Comparison of ENCODE assay signal across 19 cellular contexts in the genomic region with DNA sequence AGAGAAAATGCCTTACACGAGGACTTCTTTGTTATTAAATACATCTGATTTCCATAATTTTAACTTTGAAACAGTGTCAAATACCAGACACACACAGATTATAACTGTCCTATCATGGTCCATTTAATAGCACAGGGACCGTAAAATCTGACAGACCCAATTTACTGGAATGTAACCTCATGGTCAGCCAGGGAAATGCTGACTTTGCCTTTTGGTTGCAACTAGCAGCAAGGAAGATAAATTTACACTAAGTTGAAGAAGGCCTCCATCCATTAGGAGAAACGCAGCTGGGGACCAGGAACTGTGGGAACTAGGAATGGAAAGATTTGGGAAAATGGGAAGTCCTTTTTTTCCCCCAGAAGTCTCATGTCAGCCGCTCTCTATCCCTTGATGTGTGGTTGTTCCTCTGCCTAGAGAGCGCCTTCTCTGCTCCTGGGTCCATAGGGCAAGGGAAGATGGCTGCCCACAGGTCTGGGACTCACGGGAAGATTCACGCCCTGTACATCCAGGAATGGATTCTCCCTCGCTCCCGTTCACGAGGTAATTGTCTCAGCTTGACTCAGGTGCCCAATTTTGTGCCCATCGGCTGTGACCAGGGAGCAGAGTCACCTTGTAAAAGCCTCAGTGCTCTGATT.
DNase-seq lines count a peak whose midpoint lies in the region; ATAC-seq, FAIRE-seq and TF ChIP-seq lines count a peak whose summit lies in the region.
"Had no signal": no experiment of that assay in that cellular context is flagged by ENCODE, and none has a peak within 500 bp of the region (broad histone marks: within the 10 kb centered on the region; RNA-seq: fewer than 3 reads in every experiment).

No MANE protein-coding gene starts in this region.

- H3K9ac ChIP-seq in H1 (replicated peaks in 1 of 4; ENCODE audit: extremely low read depth in 1 of 4, low read depth in 3 of 4, low read length in 3 of 4), result no peak overlapping the region
- H3K9ac ChIP-seq: BLaER1 treated with 17β-estradiol and CSF1 and Interleukin-3, amounts not matched to agents 10 nM and 100 nM had no signal

- H3F3A ChIP-seq in GM23338 (replicated peaks; ENCODE audit: low read depth), result no peaks in the 10 kb centered on the region

- peak overlapping the region; percentile 94; the same call in 1 of the 2 replicates for H4K8ac ChIP-seq in H1 (ENCODE audit: extremely low read depth, insufficient read depth, low read length)

- no peak overlapping the region for H3K23ac ChIP-seq in H1 (ENCODE audit: insufficient read length)

- no peak overlapping the region for H4K91ac ChIP-seq in H1 (replicated peaks; ENCODE audit: insufficient read length, low read length)

- WGBS in A549 (ENCODE audit: missing lambda C conversion rate), result 72% methylated on average over 11 of the region's 11 CpGs
- WGBS in H1 (ENCODE audit: extremely low coverage in 1 of 2, insufficient coverage in 1 of 2, insufficient read length in 1 of 2, insufficient replicate concordance in 2 of 2, low coverage in 1 of 2, low lambda C conversion rate in 2 of 2, missing lambda C conversion rate in 1 of 2), 2 experiments, result 87% methylated on average over 11 of the region's 11 CpGs; no CpG with 5 or more reads in 1 of the 2 experiments
- 77 to 80% methylated on average over 11 of the region's 11 CpGs for WGBS in aorta, 2 donors

- ATAC-seq in A549 (no peak), GM23338 (no peak), aorta (ENCODE audit: low FRiP score) (no peak)

- peak overlapping the region; percentile 19; the same call in 1 of the 2 replicates for H2BK12ac ChIP-seq in H1 (ENCODE audit: low read depth, low read length)

- no peaks in the 10 kb centered on the region for H3K9me2 ChIP-seq in GM23338 (ENCODE audit: insufficient read depth)

- no peaks in the 10 kb centered on the region for H3K23me2 ChIP-seq in H1 (ENCODE audit: low read depth, low read length)

- H3K9me3 ChIP-seq in A549, result no peaks in the 10 kb centered on the region
- H3K9me3 ChIP-seq in H1 (ENCODE audit: insufficient read depth in 2 of 2, low read depth in 1 of 2, low read length in 1 of 2), result no peaks in the 10 kb centered on the region
- H3K9me3 ChIP-seq in osteoblast (ENCODE audit: low read depth, low read length), result no peaks in the 10 kb centered on the region
- peaks cover 2% of the 10 kb centered on the region for H3K9me3 ChIP-seq in aorta (ENCODE audit: control insufficient read depth, low read length)
- H3K9me3 ChIP-seq: BLaER1 treated with 17β-estradiol and CSF1 and Interleukin-3, amounts not matched to agents 10 nM and 100 nM had no signal

- no peaks in the 10 kb centered on the region for H3K79me1 ChIP-seq in H1 (ENCODE audit: low read depth, low read length)

- H3K79me2 ChIP-seq in GM23338 (replicated peaks; ENCODE audit: insufficient read depth) (no peaks in the 10 kb centered on the region), H1 (ENCODE audit: control insufficient read depth in 1 of 2, insufficient read depth in 2 of 2, low read length in 2 of 2) (no peaks in the 10 kb centered on the region), osteoblast (ENCODE audit: insufficient read depth, low read length) (no peaks in the 10 kb centered on the region)

- H3K4me1 Mint-ChIP-seq in GM23338 (peaks cover 24% of the 10 kb centered on the region), immature natural killer cell (no peaks in the 10 kb centered on the region)
- H3K4me1 Mint-ChIP-seq: B cell; CD4-positive, CD25-positive, alpha-beta regulatory T cell; CD8-positive, alpha-beta memory T cell had no signal

- FAIRE-seq in A549 (lab: Jason Lieb, UNC) (no peak), H1 (lab: Jason Lieb, UNC) (no peak)
- FAIRE-seq: GM12892, GM18507 had no signal

- DNase-seq in A549 (ENCODE audit: low read depth in 1 of 2, low spot score in 1 of 2) (no peak), GM23338 (ENCODE audit: low spot score) (no peak), H1 (ENCODE audit: low read depth in 1 of 2, low spot score in 2 of 2) (no peak), osteoblast (ENCODE audit: insufficient read length, low spot score, missing footprints) (no peak), T-helper 1 cell (no peak), aorta (no peak), immature natural killer cell (no peak)
- DNase-seq: 8988T; CD4-positive, CD25-positive, alpha-beta regulatory T cell; CD8-positive, alpha-beta memory T cell; COR-L47; DMS 273 treated with DMSO at 0.1 percent for 48 hours; DMS53; GOT3; H9 had no signal

- H3K27me3 Mint-ChIP-seq in GM23338 (ENCODE audit: insufficient read depth, low read depth, poor library complexity) (no peaks in the 10 kb centered on the region), immature natural killer cell (ENCODE audit: low read depth in 3 of 3) (peaks cover 3 to 12% (median 4%) of the 10 kb centered on the region in 3 donors)

- no peak for TF ChIP-seq POLR2A in A549 (IDR thresholded peaks at IDR 0.05; ENCODE audit: low read length)
- no peak for TF ChIP-seq POLR2A in H1 (IDR thresholded peaks at IDR 0.05; ENCODE audit: control extremely low read depth in 1 of 2, low read depth in 2 of 2, low read length in 2 of 2)

- H3K27ac Mint-ChIP-seq in GM23338, result no peak overlapping the region
- H3K27ac Mint-ChIP-seq in immature natural killer cell, result no peak overlapping the region
- H3K27ac Mint-ChIP-seq: B cell; CD4-positive, CD25-positive, alpha-beta regulatory T cell; CD8-positive, alpha-beta memory T cell; H9 had no signal

- H3K4me3 ChIP-seq in A549 (no peak overlapping the region), GM23338 (no peak overlapping the region), H1 (ENCODE audit: extremely low read depth in 1 of 4, insufficient read depth in 2 of 4, low read depth in 3 of 4, low read length in 4 of 4) (no peak overlapping the region), osteoblast (ENCODE audit: insufficient read depth, low read length) (no peak overlapping the region), aorta (ENCODE audit: low read length in 2 of 2) (no peak overlapping the region)
- H3K4me3 ChIP-seq: BLaER1 treated with 17β-estradiol and CSF1 and Interleukin-3, amounts not matched to agents 10 nM and 100 nM had no signal

- CTCF ChIA-PET in A549 (lab: Yijun Ruan, JAX), result no interaction called here
- CTCF ChIA-PET in H1 (lab: Charles Lee; ENCODE audit: partially characterized antibody), result interaction anchor here (0.5 kb wide), 1 partner anchor 1010 kb away, joined by 3 read pairs; no protein-coding TSS in a partner anchor

- H3K9me3 Mint-ChIP-seq in GM23338 (no peaks in the 10 kb centered on the region), immature natural killer cell (no peaks in the 10 kb centered on the region)
- H3K9me3 Mint-ChIP-seq: CD4-positive, CD25-positive, alpha-beta regulatory T cell; CD8-positive, alpha-beta memory T cell; H9 had no signal

- intact Hi-C loops in aorta (cut with DNase I), result no loop called here

- no peak overlapping the region for H2AK5ac ChIP-seq in H1 (ENCODE audit: low read depth, low read length)

- H3K18ac ChIP-seq in H1 (ENCODE audit: extremely low read depth, low read length), result no peak overlapping the region

- no peak overlapping the region for H4K5ac ChIP-seq in H1 (ENCODE audit: insufficient read length, low read depth, low read length)

- no peak overlapping the region for H3K56ac ChIP-seq in H1 (replicated peaks; ENCODE audit: insufficient read length, low read depth, low read length)

- no peak overlapping the region for H3K4ac ChIP-seq in H1 (replicated peaks; ENCODE audit: insufficient read length, low read depth, low read length)

- H3K4me2 ChIP-seq in A549, result no peak overlapping the region
- no peak overlapping the region for H3K4me2 ChIP-seq in GM23338
- H3K4me2 ChIP-seq in H1 (ENCODE audit: insufficient read depth in 1 of 2, low read depth in 2 of 2, low read length in 2 of 2), result no peak overlapping the region
- H3K4me2 ChIP-seq in osteoblast (ENCODE audit: insufficient read depth, low read length), result no peak overlapping the region
- H3K4me2 ChIP-seq: BLaER1 treated with 17β-estradiol and CSF1 and Interleukin-3, amounts not matched to agents 10 nM and 100 nM had no signal

- H3K4me3 Mint-ChIP-seq in GM23338, result no peak overlapping the region
- no peak overlapping the region for H3K4me3 Mint-ChIP-seq in immature natural killer cell
- H3K4me3 Mint-ChIP-seq: B cell; CD4-positive, CD25-positive, alpha-beta regulatory T cell; CD8-positive, alpha-beta memory T cell; H9 had no signal

- H4K20me1 ChIP-seq in GM23338 (replicated peaks; ENCODE audit: insufficient read depth) (no peaks in the 10 kb centered on the region), H1 (replicated peaks in 1 of 2; ENCODE audit: control insufficient read depth in 1 of 2, insufficient read depth in 2 of 2, low read length in 2 of 2) (no peaks in the 10 kb centered on the region), osteoblast (ENCODE audit: insufficient read depth, low read length) (no peaks in the 10 kb centered on the region)
- H4K20me1 ChIP-seq: BLaER1 treated with 17β-estradiol and CSF1 and Interleukin-3, amounts not matched to agents 10 nM and 100 nM had no signal

- H3K27me3 ChIP-seq in GM23338 (ENCODE audit: insufficient read depth) (no peaks in the 10 kb centered on the region), H1 (replicated peaks in 1 of 4; ENCODE audit: control insufficient read depth in 3 of 4, extremely low read depth in 1 of 4, insufficient read depth in 3 of 4, low read length in 3 of 4) (no peaks in the 10 kb centered on the region), osteoblast (ENCODE audit: insufficient read depth, low read length) (peaks cover 10% of the 10 kb centered on the region), aorta (ENCODE audit: control insufficient read depth in 1 of 2, insufficient read depth in 2 of 2, low read length in 1 of 2) (peaks cover 0 to 3% of the 10 kb centered on the region in 2 donors)
- H3K27me3 ChIP-seq: BLaER1 treated with 17β-estradiol and CSF1 and Interleukin-3, amounts not matched to agents 10 nM and 100 nM had no signal

- TF ChIP-seq RAD21 in A549 (conservative IDR thresholded peaks at IDR 0.05 in 1 of 2, IDR thresholded peaks at IDR 0.05 in 1 of 2) (no peak), H1 (IDR thresholded peaks at IDR 0.05 in 1 of 2, conservative IDR thresholded peaks at IDR 0.05 in 1 of 2; ENCODE audit: low read depth in 2 of 2, low read length in 2 of 2) (no peak)

- no peak overlapping the region for H2BK15ac ChIP-seq in H1 (ENCODE audit: low read length)

- TF ChIP-seq EP300 in A549 (IDR thresholded peaks at IDR 0.05) (no peak), H1 (IDR thresholded peaks at IDR 0.05; ENCODE audit: borderline replicate concordance in 1 of 2, low read depth in 2 of 2, low read length in 2 of 2) (no peak)

- H3K14ac ChIP-seq in H1 (ENCODE audit: insufficient read length), result no peak overlapping the region

- no peaks in the 10 kb centered on the region for H3K4me1 ChIP-seq in A549
- H3K4me1 ChIP-seq in GM23338 (ENCODE audit: insufficient read depth), result peaks cover 14% of the 10 kb centered on the region
- H3K4me1 ChIP-seq in H1 (replicated peaks in 1 of 4; ENCODE audit: control insufficient read depth in 3 of 4, insufficient read depth in 4 of 4, low read length in 3 of 4), result peaks cover 0 to 6% (median 4%) of the 10 kb centered on the region in 4 experiments; a peak in 4 of 7 replicates
- no peaks in the 10 kb centered on the region for H3K4me1 ChIP-seq in osteoblast (ENCODE audit: insufficient read depth, low read length)
- H3K4me1 ChIP-seq in aorta (ENCODE audit: control insufficient read depth in 1 of 2, insufficient read depth in 2 of 2, low read length in 2 of 2), result no peaks in the 10 kb centered on the region

- POLR2A ChIA-PET in A549 (lab: Yijun Ruan, JAX), result no interaction called here
- POLR2A ChIA-PET in H1 (lab: Charles Lee; ENCODE audit: partially characterized antibody), result no interaction called here

- no peak overlapping the region for H2BK120ac ChIP-seq in H1 (replicated peaks; ENCODE audit: low read depth, low read length)

- H3K36me3 Mint-ChIP-seq in GM23338 (ENCODE audit: low read depth), result no peaks in the 10 kb centered on the region
- H3K36me3 Mint-ChIP-seq in immature natural killer cell, result no peaks in the 10 kb centered on the region
- H3K36me3 Mint-ChIP-seq: CD4-positive, CD25-positive, alpha-beta regulatory T cell had no signal

- H3K36me3 ChIP-seq in GM23338 (ENCODE audit: insufficient read depth) (no peaks in the 10 kb centered on the region), H1 (ENCODE audit: control insufficient read depth in 2 of 4, insufficient read depth in 4 of 4, low read length in 3 of 4) (no peaks in the 10 kb centered on the region), osteoblast (ENCODE audit: insufficient read depth, low read length) (no peaks in the 10 kb centered on the region), aorta (ENCODE audit: control insufficient read depth in 1 of 2, insufficient read depth in 2 of 2, low read length in 1 of 2) (no peaks in the 10 kb centered on the region)
- H3K36me3 ChIP-seq: BLaER1 treated with 17β-estradiol and CSF1 and Interleukin-3, amounts not matched to agents 10 nM and 100 nM had no signal

- peak overlapping the region; percentile 53; the same call in 1 of the 2 replicates for H2BK20ac ChIP-seq in H1 (ENCODE audit: low read length)

- TF ChIP-seq CTCF in A549 (IDR thresholded peaks at IDR 0.05) (no peak), GM23338 (conservative IDR thresholded peaks at IDR 0.05; ENCODE audit: low read depth in 2 of 2) (no peak), H1 (IDR thresholded peaks at IDR 0.05; ENCODE audit: control extremely low read depth in 1 of 3, insufficient read depth in 1 of 3, low read depth in 1 of 3, low read length in 3 of 3) (no peak), osteoblast (IDR thresholded peaks at IDR 0.05; ENCODE audit: extremely low read depth, low read depth, low read length) (no peak)

- H3K27ac ChIP-seq in A549 (no peak overlapping the region), GM23338 (ENCODE audit: low read depth) (no peak overlapping the region), H1 (ENCODE audit: low read depth, low read length) (no peak overlapping the region), osteoblast (ENCODE audit: low read depth, low read length) (no peak overlapping the region), aorta (ENCODE audit: low read depth in 1 of 2, low read length in 2 of 2) (no peak overlapping the region)
- H3K27ac ChIP-seq: BLaER1 treated with 17β-estradiol and CSF1 and Interleukin-3, amounts not matched to agents 10 nM and 100 nM had no signal

- peak overlapping the region; percentile 26; the same call in 1 of the 2 replicates for H2BK5ac ChIP-seq in H1 (ENCODE audit: low read depth, low read length)

- H2AFZ ChIP-seq in GM23338 (peak overlapping the region; percentile 56; the same call in 1 of the 2 replicates), H1 (ENCODE audit: low read length) (peak overlapping the region; percentile 100), osteoblast (ENCODE audit: low read length) (peak overlapping the region; percentile 5)

Comparison
In these comparisons a context has a peak if more than half of its experiments do, and no peak if none do; other contexts are left out.
1. H2AFZ ChIP-seq: peak in every context shown above with its lines; median percentile 100 in H1; 56 in GM23338; 5 in osteoblast.